ENCODE assay signal across 8 cellular contexts in the genomic region with DNA sequence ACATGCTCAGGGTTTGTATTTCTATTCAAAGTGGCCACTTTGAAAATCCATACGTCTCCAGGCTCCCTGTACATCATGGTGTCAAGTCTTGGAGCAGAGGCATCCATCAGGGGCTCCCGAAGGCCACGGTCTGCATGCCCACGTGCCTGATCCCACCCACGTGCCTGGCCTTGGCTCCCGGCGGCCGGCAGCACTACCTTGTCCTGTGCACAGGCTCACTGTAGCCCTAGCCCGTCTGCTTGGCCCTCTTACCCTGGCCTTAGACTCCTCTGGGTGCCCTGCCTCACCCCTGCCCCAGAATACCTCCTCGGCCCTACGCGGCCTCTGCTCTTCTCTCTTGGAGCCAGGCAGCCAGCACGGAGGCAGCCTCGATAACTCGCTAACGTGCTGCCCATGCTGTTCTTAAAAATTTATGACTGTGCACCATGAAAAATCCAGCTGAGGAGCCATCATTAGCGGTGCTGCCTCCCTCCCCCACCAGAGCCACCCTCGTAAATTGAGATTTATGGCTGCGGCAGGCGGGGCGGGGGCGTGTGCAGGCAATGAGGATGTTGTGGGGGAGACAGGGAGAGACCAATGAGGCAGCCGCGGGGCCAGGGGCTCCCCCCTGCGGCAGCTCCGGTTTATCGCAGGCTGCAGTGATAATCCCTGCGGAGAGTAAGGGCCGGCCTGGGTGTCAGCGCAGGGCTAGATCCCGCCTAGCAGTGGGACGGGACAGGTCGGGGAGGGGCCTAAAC. TPM values are rescaled to one million over a fixed set of nuclear protein-coding genes. Genes with fewer than 3 reads are reported as not detected.
A peak's percentile ranks its signal among the peaks of the same experiment; 100 is the strongest.
DNase-seq lines count a peak whose midpoint lies in the region; TF ChIP-seq lines count a peak whose summit lies in the region.

No MANE protein-coding gene starts in this region.

- no peak overlapping the region for H2AFZ ChIP-seq in mammary epithelial cell (ENCODE audit: low read depth, low read length)

- no peak overlapping the region for H3K4me2 ChIP-seq in mammary epithelial cell (ENCODE audit: insufficient read depth, low read depth, low read length)

- H3K27ac ChIP-seq in mammary epithelial cell (ENCODE audit: insufficient read depth, low read depth, low read length) = no peak overlapping the region
- peak overlapping the region in 1 of 2 donors; percentile 87 for H3K27ac ChIP-seq in breast epithelium
- peak overlapping the region; percentile 86 for H3K27ac ChIP-seq in muscle layer of colon (ENCODE audit: low read depth, low read length)
- peak overlapping the region; percentile 73 to 87 for H3K27ac ChIP-seq in tibial artery
- H3K27ac ChIP-seq in thyroid gland = peak overlapping the region in 1 of 3 donors; percentile 11

- H3K4me1 ChIP-seq in mammary epithelial cell (ENCODE audit: insufficient read depth, low read length) = no peaks in the 10 kb centered on the region
- H3K4me1 ChIP-seq in breast epithelium = no peaks in the 10 kb centered on the region
- H3K4me1 ChIP-seq in muscle layer of colon (ENCODE audit: insufficient read depth, low read length) = peaks cover 43% of the 10 kb centered on the region
- peaks cover 6 to 55% (median 40%) of the 10 kb centered on the region in 4 donors for H3K4me1 ChIP-seq in tibial artery
- peaks cover 7 to 10% of the 10 kb centered on the region in 2 donors for H3K4me1 ChIP-seq in thyroid gland

- dilution Hi-C loops in mammary epithelial cell (cut with HindIII; ENCODE audit: low sequenced_read_pairs) = no loop called here

- no peaks in the 10 kb centered on the region for H3K79me2 ChIP-seq in mammary epithelial cell (ENCODE audit: insufficient read depth, low read length)

- no peak overlapping the region for H3K9ac ChIP-seq in mammary epithelial cell (ENCODE audit: insufficient read depth, low read length)
- H3K9ac ChIP-seq in muscle layer of colon (ENCODE audit: low read length) = peak overlapping the region; percentile 21

- in situ Hi-C loops in mammary epithelial cell (cut with MboI; ENCODE audit: low sequenced_read_pairs in 2 of 2) = no loop called here

- peak; percentile 18 to 31 for TF ChIP-seq CTCF in mammary epithelial cell (conservative IDR thresholded peaks at IDR 0.05 in 1 of 2, IDR thresholded peaks at IDR 0.05 in 1 of 2; ENCODE audit: extremely low read depth in 1 of 2, insufficient read depth in 1 of 2, low read depth in 1 of 2, low read length in 2 of 2)
- peak in 1 of 3 donors; percentile 33 for TF ChIP-seq CTCF in breast epithelium (IDR thresholded peaks at IDR 0.05)
- peak; percentile 68 for TF ChIP-seq CTCF in choroid plexus epithelial cell (conservative IDR thresholded peaks at IDR 0.05; ENCODE audit: low read depth, low read length)
- TF ChIP-seq CTCF in tibial artery (IDR thresholded peaks at IDR 0.05) = peak; percentile 57 to 67
- peak in 1 of 6 experiments; percentile 31 for TF ChIP-seq CTCF in thyroid gland (IDR thresholded peaks at IDR 0.05)

- H3K9me3 ChIP-seq in mammary epithelial cell (replicated peaks; ENCODE audit: insufficient read depth, low read length) (no peaks in the 10 kb centered on the region), breast epithelium (no peaks in the 10 kb centered on the region), muscle layer of colon (ENCODE audit: low read length) (no peaks in the 10 kb centered on the region), tibial artery (no peaks in the 10 kb centered on the region), thyroid gland (no peaks in the 10 kb centered on the region)

- H3K27me3 ChIP-seq in mammary epithelial cell (ENCODE audit: insufficient read depth, low read length) = no peaks in the 10 kb centered on the region
- no peaks in the 10 kb centered on the region for H3K27me3 ChIP-seq in breast epithelium
- H3K27me3 ChIP-seq in muscle layer of colon (ENCODE audit: control insufficient read depth in 1 of 2, insufficient read depth in 2 of 2, low read length in 2 of 2) = no peaks in the 10 kb centered on the region
- no peaks in the 10 kb centered on the region for H3K27me3 ChIP-seq in tibial artery
- H3K27me3 ChIP-seq in thyroid gland = no peaks in the 10 kb centered on the region

- BruUV-seq in mammary epithelial cell (replicated peaks; lab: Mats Ljungman, UMichigan) = no TSS peak

- TF ChIP-seq POLR2A in breast epithelium (IDR thresholded peaks at IDR 0.05) (no peak), thyroid gland (IDR thresholded peaks at IDR 0.05) (no peak)

- DNase-seq in mammary epithelial cell (no peak), breast epithelium (ENCODE audit: low spot score in 2 of 2) (no peak), SK-N-DZ (ENCODE audit: low spot score) (peak; percentile 87), choroid plexus epithelial cell (ENCODE audit: low read depth) (peak; percentile 39), tibial artery (peak; percentile 31 to 83), thyroid gland (no peak)
- DNase-seq in activated effector memory CD4-positive, alpha-beta T cell treated with anti-CD3 and anti-CD28 coated beads, Interleukin-2, amount 50 U/mL, for 16 hours = no peak

- H4K20me1 ChIP-seq in mammary epithelial cell (ENCODE audit: insufficient read depth, low read length) = no peaks in the 10 kb centered on the region

- intact Hi-C loops in mammary epithelial cell (cut with micrococcal nuclease) = no loop called here
- intact Hi-C loops in breast epithelium (cut with DNase I; ENCODE audit: low total_unique reads) = no loop called here
- intact Hi-C loops in tibial artery (cut with DNase I; ENCODE audit: low total_unique reads) = no loop called here
- intact Hi-C loops in thyroid gland (cut with DNase I) = no loop called here

- H3K36me3 ChIP-seq in mammary epithelial cell (ENCODE audit: insufficient read depth, low read length) = no peaks in the 10 kb centered on the region
- H3K36me3 ChIP-seq in breast epithelium = no peaks in the 10 kb centered on the region
- H3K36me3 ChIP-seq in muscle layer of colon (ENCODE audit: insufficient read depth, low read length) = no peaks in the 10 kb centered on the region
- peaks cover 0 to 6% (median 0%) of the 10 kb centered on the region in 3 donors for H3K36me3 ChIP-seq in tibial artery
- H3K36me3 ChIP-seq in thyroid gland = no peaks in the 10 kb centered on the region

- CTCF ChIA-PET in mammary epithelial cell (lab: Charles Lee; ENCODE audit: low non-redundant PET) = no interaction called here

- H3K4me3 ChIP-seq in mammary epithelial cell (replicated peaks in 1 of 3; ENCODE audit: insufficient read depth in 1 of 3, low read depth in 2 of 3, low read length in 3 of 3) = no peak overlapping the region
- peak overlapping the region in 1 of 3 donors; percentile 39 for H3K4me3 ChIP-seq in breast epithelium
- H3K4me3 ChIP-seq in choroid plexus epithelial cell (ENCODE audit: low read depth, low read length) = no peak overlapping the region
- H3K4me3 ChIP-seq in muscle layer of colon (ENCODE audit: low read depth in 1 of 2, low read length in 2 of 2) = peak overlapping the region in 1 of 2 donors; percentile 11
- peak overlapping the region; percentile 21 to 35 for H3K4me3 ChIP-seq in tibial artery
- H3K4me3 ChIP-seq in thyroid gland (replicated peaks in 1 of 3) = no peak overlapping the region

- 81% methylated on average over 15 of the region's 33 CpGs for WGBS in mammary epithelial cell (ENCODE audit: low coverage, missing lambda C conversion rate)
- WGBS in thyroid gland, 2 donors = 74 to 79% methylated on average over 27 to 31 of the region's 33 CpGs

RNA-seq across cellular contexts. Expression of a gene that starts 24.6 kb away (rescaled TPM):
- total RNA-seq in mammary epithelial cell = 10 to 100 TPM; 21.5 to 30.0 TPM
- 26.1 TPM for polyA plus RNA-seq in mammary epithelial cell
- 27.0 TPM for polyA minus RNA-seq in mammary epithelial cell
- total RNA-seq in breast epithelium = 10 to 100 TPM; 40.3 to 66.2 (median 51.4) TPM
- polyA plus RNA-seq in SK-N-DZ (2014; cell fraction: cytosol; rRNA removed) = 11.3 and 14.5 TPM in 2 replicates
- 37.4 and 59.7 TPM in 2 replicates for polyA plus RNA-seq in SK-N-DZ (2014; cell fraction: nucleus; rRNA removed)
- total RNA-seq in thyroid gland = 10 to 100 TPM; 43.9 to 68.8 (median 48.3) TPM

Comparison
In these comparisons a context has a peak if more than half of its experiments do, and no peak if none do; other contexts are left out.
1. DNase-seq: peak in SK-N-DZ (single experiment), choroid plexus epithelial cell (single experiment) and tibial artery (2 of 2); none in mammary epithelial cell (single experiment), breast epithelium (0 of 2), thyroid gland (0 of 2) and activated effector memory CD4-positive, alpha-beta T cell treated with anti-CD3 and anti-CD28 coated beads, Interleukin-2, amount 50 U/mL, for 16 hours (single experiment).
2. H3K4me3 ChIP-seq: peak in tibial artery (2 of 2); none in mammary epithelial cell (0 of 3), choroid plexus epithelial cell (single experiment) and thyroid gland (0 of 3).